ENCODE assay signal across 4 cellular contexts in the genomic region with DNA sequence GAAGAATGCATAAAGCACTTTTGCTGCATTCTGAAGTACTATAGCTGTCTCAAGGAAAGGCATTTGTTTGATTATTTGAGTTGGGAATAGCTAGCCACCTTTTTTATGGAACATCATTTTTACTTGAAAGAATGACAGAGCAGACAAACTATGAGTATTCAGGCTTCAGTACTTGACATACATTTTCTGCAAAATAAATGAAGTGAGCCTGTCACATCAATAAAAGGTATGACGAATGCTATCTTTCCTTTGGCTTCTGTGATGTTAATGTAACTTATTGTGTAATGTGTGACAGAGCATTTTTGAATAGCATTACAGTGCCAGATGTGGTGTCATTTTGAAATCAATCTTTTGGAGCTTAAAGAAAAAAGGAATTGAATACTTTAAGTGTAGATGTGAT.
"Had no signal": no experiment of that assay in that cellular context is flagged by ENCODE, and none has a peak within 500 bp of the region (broad histone marks: within the 10 kb centered on the region; RNA-seq: fewer than 3 reads in every experiment).

No MANE protein-coding gene starts in this region.

- H3K9me3 Mint-ChIP-seq: IgD-negative memory B cell had no signal

- H3K36me3 Mint-ChIP-seq: IgD-negative memory B cell had no signal

- H3K4me1 Mint-ChIP-seq: IgD-negative memory B cell had no signal

- DNase-seq: IMR-90 had no signal

- H3K4me3 Mint-ChIP-seq: IgD-negative memory B cell had no signal

- H3K27ac ChIP-seq: HL-60 had no signal

- H3K27me3 Mint-ChIP-seq: IgD-negative memory B cell had no signal

- H3K4me3 ChIP-seq: K562 had no signal

- H3K27ac Mint-ChIP-seq: IgD-negative memory B cell had no signal
